1 cellular context compared by ENCODE assay signal in the genomic region with DNA sequence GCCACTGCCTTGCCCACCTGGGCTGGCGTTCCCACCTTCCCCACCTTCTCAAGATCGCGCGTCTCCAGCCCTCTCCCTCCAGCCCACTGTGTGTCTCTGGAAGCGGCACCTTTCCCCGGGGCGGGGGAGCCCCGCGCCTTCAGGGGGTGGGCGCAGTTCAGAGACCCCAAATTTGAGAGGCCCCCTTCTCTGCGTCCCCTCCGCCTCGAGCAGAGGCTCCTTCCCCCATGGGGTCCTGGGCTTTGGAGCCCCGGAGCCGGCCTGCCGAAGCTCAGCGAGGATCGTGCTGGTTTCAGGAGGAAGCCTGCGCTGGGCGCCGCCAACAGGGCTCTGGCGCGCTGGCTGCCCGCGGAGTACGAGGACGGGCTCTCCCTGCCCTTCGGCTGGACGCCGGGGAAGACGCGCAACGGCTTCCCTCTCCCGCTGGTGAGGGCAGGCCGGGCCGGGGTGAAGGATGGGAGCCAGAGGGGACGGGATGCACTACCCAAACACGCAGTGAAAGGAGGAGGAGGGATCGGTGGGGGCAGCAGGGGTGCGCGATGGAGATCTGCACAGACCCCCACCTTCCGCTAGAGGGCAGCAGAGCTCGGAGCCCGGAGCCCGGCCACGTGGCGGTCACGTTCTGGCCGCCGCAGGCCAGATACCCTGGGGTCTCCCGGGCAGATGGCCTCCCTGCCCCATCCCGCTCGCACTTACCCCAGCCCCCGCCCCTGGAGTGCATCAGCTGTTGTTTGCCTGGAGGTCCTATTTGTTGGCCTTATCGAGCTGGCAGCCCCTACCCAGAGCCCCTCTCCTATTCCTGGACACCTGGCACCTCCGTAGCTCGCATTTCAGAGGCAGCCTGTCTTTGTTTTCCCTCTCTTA.
TF ChIP-seq lines count a peak whose summit lies in the region.

No MANE protein-coding gene starts in this region.

TF ChIP-seq in IMR-90, 13 proteins besides CTCF, POLR2A, EP300 and RAD21 (continued from another document):
- TF ChIP-seq USF2 (IDR thresholded peaks at IDR 0.05; ENCODE audit: low read depth, low read length): peak; percentile 80
- no peak for TF ChIP-seq MAFK (IDR thresholded peaks at IDR 0.05; ENCODE audit: low read depth, low read length)
- peak; percentile 96 for TF ChIP-seq BHLHE40 (IDR thresholded peaks at IDR 0.05; ENCODE audit: low read depth, low read length)
- TF ChIP-seq RFX5 (IDR thresholded peaks at IDR 0.05; ENCODE audit: low read depth, low read length): no peak
- peak; percentile 80 for TF ChIP-seq MAZ (IDR thresholded peaks at IDR 0.05; ENCODE audit: borderline replicate concordance, low read depth, low read length)
